In genomic region chr13:112525306-112525945, GRCh38 we compare ENCODE assay signal across 22 cellular contexts.
"Had no signal": no experiment of that assay in that cellular context is flagged by ENCODE, and none has a peak within 500 bp of the region (broad histone marks: within the 10 kb centered on the region; RNA-seq: fewer than 3 reads in every experiment).

No MANE protein-coding gene starts in this region.

- H3K4me1 ChIP-seq: breast epithelium, colonic mucosa, heart right ventricle, prostate gland, right atrium auricular region, upper lobe of right lung had no signal

- H3K4me1 Mint-ChIP-seq: activated B cell treated with CpG ODN at 0.5 μM for 24 hours; activated CD4-positive, alpha-beta T cell treated with anti-CD3 and anti-CD28 coated beads for 36 hours; activated naive CD8-positive, alpha-beta T cell treated with anti-CD3 and anti-CD28 coated beads, Interleukin-2, amount 10 ng/mL, durations not matched to agents 7 days and 5 days; endodermal cell; memory B cell had no signal

- H3K27me3 ChIP-seq: breast epithelium, colonic mucosa, heart right ventricle, right atrium auricular region, upper lobe of right lung had no signal

- H3K9me3 Mint-ChIP-seq: activated B cell treated with CpG ODN at 0.5 μM for 24 hours; activated CD4-positive, alpha-beta memory T cell treated with anti-CD3 and anti-CD28 coated beads for 36 hours; activated naive CD4-positive, alpha-beta T cell treated with anti-CD3 and anti-CD28 coated beads for 36 hours; activated naive CD8-positive, alpha-beta T cell treated with anti-CD3 and anti-CD28 coated beads, Interleukin-2, amount 10 ng/mL, durations not matched to agents 7 days and 5 days; activated T-cell treated with anti-CD3 and anti-CD28 coated beads, Interleukin-2, amount 50 U/mL, for 72 hours; endodermal cell; memory B cell; natural killer cell treated with Interleukin-12 subunit alpha and Interleukin-12 subunit beta and Interleukin-15 and Interleukin-18, amount 100 ng/mL, for 72 hours had no signal

- DNase-seq: activated B cell treated with CpG ODN at 0.5 μM for 24 hours; activated CD4-positive, alpha-beta memory T cell treated with anti-CD3 and anti-CD28 coated beads for 36 hours; activated CD4-positive, alpha-beta T cell treated with anti-CD3 and anti-CD28 coated beads for 36 hours; activated effector memory CD4-positive, alpha-beta T cell treated with Interleukin-2 at 50 U/mL for 16 hours; activated naive CD4-positive, alpha-beta T cell treated with anti-CD3 and anti-CD28 coated beads for 36 hours; activated naive CD8-positive, alpha-beta T cell treated with anti-CD3 and anti-CD28 coated beads, Interleukin-2, amount 10 ng/mL, durations not matched to agents 7 days and 5 days; activated T-cell treated with anti-CD3 and anti-CD28 coated beads, Interleukin-2, amount 50 U/mL, for 72 hours; amniotic stem cell; colonic mucosa; endodermal cell; heart right ventricle; islet precursor cell; left cardiac atrium; stimulated activated CD4-positive, alpha-beta T cell treated with anti-CD3 and anti-CD28 coated beads, Interleukin-4, amount 100 ng/mL, for 24 hours; stimulated activated naive CD8-positive, alpha-beta T cell treated with anti-CD3 and anti-CD28 coated beads, Interleukin-15, Interleukin-2, amounts not matched to agents 100 U/mL and 50 U/mL, for 24 hours; T-helper 9 cell; upper lobe of right lung had no signal

- H3K27ac Mint-ChIP-seq: activated B cell treated with CpG ODN at 0.5 μM for 24 hours; activated CD4-positive, alpha-beta memory T cell treated with anti-CD3 and anti-CD28 coated beads for 36 hours; activated CD4-positive, alpha-beta T cell treated with anti-CD3 and anti-CD28 coated beads for 36 hours; activated naive CD4-positive, alpha-beta T cell treated with anti-CD3 and anti-CD28 coated beads for 36 hours; activated naive CD8-positive, alpha-beta T cell treated with anti-CD3 and anti-CD28 coated beads, Interleukin-2, amount 10 ng/mL, durations not matched to agents 7 days and 5 days; activated T-cell treated with anti-CD3 and anti-CD28 coated beads, Interleukin-2, amount 50 U/mL, for 72 hours; endodermal cell; memory B cell; natural killer cell treated with Interleukin-12 subunit alpha and Interleukin-12 subunit beta and Interleukin-15 and Interleukin-18, amount 100 ng/mL, for 72 hours had no signal

- H3K36me3 ChIP-seq: colonic mucosa, prostate gland had no signal

- H3K4me3 ChIP-seq: breast epithelium, colonic mucosa, heart right ventricle, prostate gland, right atrium auricular region, upper lobe of right lung had no signal

- H3K9me3 ChIP-seq: breast epithelium, colonic mucosa, heart right ventricle, prostate gland, right atrium auricular region, upper lobe of right lung had no signal

- H3K4me3 Mint-ChIP-seq: activated B cell treated with CpG ODN at 0.5 μM for 24 hours; activated CD4-positive, alpha-beta memory T cell treated with anti-CD3 and anti-CD28 coated beads for 36 hours; activated CD4-positive, alpha-beta T cell treated with anti-CD3 and anti-CD28 coated beads for 36 hours; activated naive CD4-positive, alpha-beta T cell treated with anti-CD3 and anti-CD28 coated beads for 36 hours; activated naive CD8-positive, alpha-beta T cell treated with anti-CD3 and anti-CD28 coated beads, Interleukin-2, amount 10 ng/mL, durations not matched to agents 7 days and 5 days; activated T-cell treated with anti-CD3 and anti-CD28 coated beads, Interleukin-2, amount 50 U/mL, for 72 hours; endodermal cell; memory B cell; natural killer cell treated with Interleukin-12 subunit alpha and Interleukin-12 subunit beta and Interleukin-15 and Interleukin-18, amount 100 ng/mL, for 72 hours had no signal

- H3K27me3 Mint-ChIP-seq: activated B cell treated with CpG ODN at 0.5 μM for 24 hours; activated CD4-positive, alpha-beta memory T cell treated with anti-CD3 and anti-CD28 coated beads for 36 hours; activated CD4-positive, alpha-beta T cell treated with anti-CD3 and anti-CD28 coated beads for 36 hours; activated naive CD8-positive, alpha-beta T cell treated with anti-CD3 and anti-CD28 coated beads, Interleukin-2, amount 10 ng/mL, durations not matched to agents 7 days and 5 days; memory B cell; natural killer cell treated with Interleukin-12 subunit alpha and Interleukin-12 subunit beta and Interleukin-15 and Interleukin-18, amount 100 ng/mL, for 72 hours had no signal

- H3K36me3 Mint-ChIP-seq: natural killer cell treated with Interleukin-12 subunit alpha and Interleukin-12 subunit beta and Interleukin-15 and Interleukin-18, amount 100 ng/mL, for 72 hours had no signal

- H3K27ac ChIP-seq: breast epithelium, colonic mucosa, heart right ventricle, prostate gland, right atrium auricular region, upper lobe of right lung had no signal

- ATAC-seq: activated CD4-positive, alpha-beta T cell treated with anti-CD3 and anti-CD28 coated beads for 36 hours; activated T-cell treated with anti-CD3 and anti-CD28 coated beads, Interleukin-2, amount 50 U/mL, for 72 hours; heart right ventricle; left cardiac atrium; natural killer cell treated with Interleukin-12 subunit alpha and Interleukin-12 subunit beta and Interleukin-15 and Interleukin-18, amount 100 ng/mL, for 72 hours; stimulated activated naive CD8-positive, alpha-beta T cell treated with anti-CD3 and anti-CD28 coated beads, Interleukin-15, Interleukin-2, amounts not matched to agents 100 U/mL and 50 U/mL, for 24 hours; upper lobe of right lung had no signal
